17 cellular contexts compared by ENCODE assay signal in the genomic region with DNA sequence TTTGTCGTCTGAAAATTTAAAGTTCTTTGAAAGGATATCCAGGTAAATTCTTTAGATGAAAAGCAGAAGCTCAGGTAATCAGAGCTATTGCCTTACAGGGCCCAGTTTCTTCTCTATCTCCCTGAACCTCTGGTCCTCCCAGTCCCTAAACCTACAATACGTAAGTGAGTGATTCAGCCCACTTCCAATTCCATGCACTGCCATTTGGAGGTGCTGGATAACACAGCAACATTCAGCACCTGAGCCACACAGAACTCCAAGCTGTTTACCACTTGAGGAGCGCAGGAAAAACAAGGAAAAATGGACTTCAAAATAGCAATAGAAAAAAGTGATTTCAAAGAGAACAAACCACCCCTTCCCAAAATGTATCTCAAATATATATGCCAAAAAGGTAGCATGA.
DNase-seq lines count a peak whose midpoint lies in the region; ATAC-seq and TF ChIP-seq lines count a peak whose summit lies in the region.
"Had no signal": no experiment of that assay in that cellular context is flagged by ENCODE, and none has a peak within 500 bp of the region (broad histone marks: within the 10 kb centered on the region; RNA-seq: fewer than 3 reads in every experiment).

No MANE protein-coding gene starts in this region.

- no peaks in the 10 kb centered on the region for H3K79me1 ChIP-seq in mesenchymal stem cell (replicated peaks; ENCODE audit: low read length, poor library complexity, severe bottlenecking)

- H2AFZ ChIP-seq in mesenchymal stem cell (ENCODE audit: low read depth, low read length), result no peak overlapping the region

- no peaks in the 10 kb centered on the region for H3K27me3 Mint-ChIP-seq in WTC11 (ENCODE audit: low read depth)
- H3K27me3 Mint-ChIP-seq in activated naive CD4-positive, alpha-beta T cell treated with anti-CD3 and anti-CD28 coated beads for 36 hours (ENCODE audit: low read depth), result peaks cover 5% of the 10 kb centered on the region
- no peaks in the 10 kb centered on the region for H3K27me3 Mint-ChIP-seq in activated T-cell treated with anti-CD3 and anti-CD28 coated beads, Interleukin-2, amount 50 U/mL, for 24 hours

- H3K27ac Mint-ChIP-seq in WTC11, result no peak overlapping the region; the same call in 1 of the 2 replicates
- no peak overlapping the region for H3K27ac Mint-ChIP-seq in activated naive CD4-positive, alpha-beta T cell treated with anti-CD3 and anti-CD28 coated beads for 36 hours
- no peak overlapping the region for H3K27ac Mint-ChIP-seq in activated T-cell treated with anti-CD3 and anti-CD28 coated beads, Interleukin-2, amount 50 U/mL, for 24 hours

- H3K36me3 ChIP-seq in mesenchymal stem cell (ENCODE audit: control insufficient read depth in 1 of 2, insufficient read depth in 2 of 2, low read depth in 1 of 2, low read length in 2 of 2), result no peaks in the 10 kb centered on the region
- H3K36me3 ChIP-seq: SJSA1 had no signal

- no peak overlapping the region for H2BK120ac ChIP-seq in mesenchymal stem cell (ENCODE audit: low read depth, low read length)

- no peak for TF ChIP-seq EP300 in Ishikawa (IDR thresholded peaks at IDR 0.05; ENCODE audit: borderline replicate concordance)

- H3K9ac ChIP-seq in mesenchymal stem cell (ENCODE audit: low read length), result no peak overlapping the region

- no peaks in the 10 kb centered on the region for H3K9me3 ChIP-seq in mesenchymal stem cell (ENCODE audit: control insufficient read depth, low read length)
- H3K9me3 ChIP-seq: Caco-2, SJSA1 had no signal

- H3K4ac ChIP-seq in mesenchymal stem cell (ENCODE audit: low read depth in 1 of 2, low read length in 2 of 2), result no peak overlapping the region

- TF ChIP-seq RAD21 in Ishikawa (IDR thresholded peaks at IDR 0.05; ENCODE audit: low read depth), result peak; percentile 10; the same call in 1 of the 2 replicates

- 95% methylated on average over 2 of the region's 3 CpGs for WGBS in mesenchymal stem cell

- peak overlapping the region; percentile 50 for H4K91ac ChIP-seq in mesenchymal stem cell (ENCODE audit: low read length)

- no peak overlapping the region for H2BK5ac ChIP-seq in mesenchymal stem cell (ENCODE audit: low read depth, low read length, poor library complexity, severe bottlenecking)

- no peak overlapping the region for H3K4me3 ChIP-seq in mesenchymal stem cell (ENCODE audit: insufficient read depth in 1 of 2, low read depth in 1 of 2, low read length in 2 of 2)
- H3K4me3 ChIP-seq: SJSA1 had no signal

- H3K14ac ChIP-seq in mesenchymal stem cell (ENCODE audit: low read length in 2 of 2), result no peak overlapping the region

- no peak overlapping the region for H2BK12ac ChIP-seq in mesenchymal stem cell (ENCODE audit: low read length in 2 of 2)

- no peak overlapping the region for H2AK5ac ChIP-seq in mesenchymal stem cell (ENCODE audit: low read length, severe bottlenecking)

- H3K18ac ChIP-seq in mesenchymal stem cell (ENCODE audit: low read depth in 1 of 2, low read length in 2 of 2), result no peak overlapping the region

- H3K4me2 ChIP-seq in mesenchymal stem cell (ENCODE audit: low read length, poor library complexity, severe bottlenecking), result no peak overlapping the region

- intact Hi-C loops in activated naive CD4-positive, alpha-beta T cell treated with anti-CD3 and anti-CD28 coated beads for 36 hours (cut with micrococcal nuclease), result no loop called here

- no peak for TF ChIP-seq CTCF in WTC11 (IDR thresholded peaks at IDR 0.05)

- H3K4me3 Mint-ChIP-seq in WTC11, result no peak overlapping the region
- no peak overlapping the region for H3K4me3 Mint-ChIP-seq in activated naive CD4-positive, alpha-beta T cell treated with anti-CD3 and anti-CD28 coated beads for 36 hours
- H3K4me3 Mint-ChIP-seq in activated T-cell treated with anti-CD3 and anti-CD28 coated beads, Interleukin-2, amount 50 U/mL, for 24 hours, result no peak overlapping the region

- POLR2A ChIA-PET in WTC11 (lab: Charles Lee), result interaction anchor here (0.7 kb wide), 1 partner anchor 40 kb away, joined by 3 read pairs; no protein-coding TSS in a partner anchor

- H3K4me1 ChIP-seq in mesenchymal stem cell (ENCODE audit: control insufficient read depth, insufficient read depth, low read depth, low read length), result no peaks in the 10 kb centered on the region
- H3K4me1 ChIP-seq: Caco-2 had no signal

- no peak overlapping the region for H4K8ac ChIP-seq in mesenchymal stem cell (ENCODE audit: low read length)

- H3K27ac ChIP-seq in mesenchymal stem cell (ENCODE audit: low read length, poor library complexity, severe bottlenecking), result no peak overlapping the region
- H3K27ac ChIP-seq: RWPE1, SJSA1 had no signal

- no peak overlapping the region for H3K23ac ChIP-seq in mesenchymal stem cell (ENCODE audit: low read length in 2 of 2)

- peaks cover 6% of the 10 kb centered on the region for H3K36me3 Mint-ChIP-seq in WTC11
- no peaks in the 10 kb centered on the region for H3K36me3 Mint-ChIP-seq in activated naive CD4-positive, alpha-beta T cell treated with anti-CD3 and anti-CD28 coated beads for 36 hours (ENCODE audit: low read depth)
- H3K36me3 Mint-ChIP-seq in activated T-cell treated with anti-CD3 and anti-CD28 coated beads, Interleukin-2, amount 50 U/mL, for 24 hours (ENCODE audit: low read depth), result no peaks in the 10 kb centered on the region

- ATAC-seq in WTC11, result peak; percentile 97
- ATAC-seq in stimulated activated naive CD8-positive, alpha-beta T cell treated with anti-CD3 and anti-CD28 coated beads, Interleukin-15, Interleukin-2, amounts not matched to agents 100 U/mL and 50 U/mL, for 24 hours, result no peak

- no peaks in the 10 kb centered on the region for H3K27me3 ChIP-seq in mesenchymal stem cell (ENCODE audit: control insufficient read depth in 1 of 2, insufficient read depth in 1 of 2, low read length in 2 of 2)
- H3K27me3 ChIP-seq: SJSA1 had no signal

- no peak overlapping the region for H2BK15ac ChIP-seq in mesenchymal stem cell (ENCODE audit: low read depth, poor library complexity, severe bottlenecking)

- H3K4me1 Mint-ChIP-seq in WTC11, result 0 out of 2 replicates have a peak, but pooled peaks cover 2% of the 10 kb centered on the region
- H3K4me1 Mint-ChIP-seq in activated naive CD4-positive, alpha-beta T cell treated with anti-CD3 and anti-CD28 coated beads for 36 hours (ENCODE audit: low read depth), result no peaks in the 10 kb centered on the region
- no peaks in the 10 kb centered on the region for H3K4me1 Mint-ChIP-seq in activated T-cell treated with anti-CD3 and anti-CD28 coated beads, Interleukin-2, amount 50 U/mL, for 24 hours (ENCODE audit: low read depth)

- DNase-seq in NCI-H2227 (lab: John Stamatoyannopoulos, UW; ENCODE audit: unreplicated experiment) (peak; percentile 39), NCI-H2227 treated with DMSO at 0.1 percent for 48 hours (lab: John Stamatoyannopoulos, UW) (no peak), WTC11 (ENCODE audit: low spot score) (peak; percentile 26), mesenchymal stem cell (no peak)
- DNase-seq in activated naive CD4-positive, alpha-beta T cell treated with anti-CD3 and anti-CD28 coated beads for 36 hours, result no peak
- no peak for DNase-seq in stimulated activated naive CD8-positive, alpha-beta T cell treated with anti-CD3 and anti-CD28 coated beads, Interleukin-15, Interleukin-2, amounts not matched to agents 100 U/mL and 50 U/mL, for 24 hours
- DNase-seq in activated T-cell treated with anti-CD3 and anti-CD28 coated beads, Interleukin-2, amount 50 U/mL, for 24 hours, result no peak
- DNase-seq: Caco-2; DMS79 treated with DMSO at 0.1 percent for 48 hours; GDM1; NCI-H1436; NCI-H2081 treated with DMSO at 0.1 percent for 48 hours; NCI-H446; NK-92 treated with Interleukin-12 subunit alpha and Interleukin-12 subunit beta, amount 100 ng/mL, for 24 hours had no signal

- CTCF ChIA-PET in WTC11 (lab: Charles Lee), result interaction anchor here (0.8 to 1.8 kb wide), 4 partner anchors 35 to 56 kb away, joined by 3 to 11 read pairs (median 3); no protein-coding TSS in a partner anchor
- CTCF ChIA-PET in activated naive CD4-positive, alpha-beta T cell treated with anti-CD3 and anti-CD28 coated beads for 36 hours (lab: Charles Lee), result no interaction called here

- H3K9me3 Mint-ChIP-seq in WTC11, result peaks cover 8% of the 10 kb centered on the region
- H3K9me3 Mint-ChIP-seq in activated naive CD4-positive, alpha-beta T cell treated with anti-CD3 and anti-CD28 coated beads for 36 hours, result no peaks in the 10 kb centered on the region
- H3K9me3 Mint-ChIP-seq in activated T-cell treated with anti-CD3 and anti-CD28 coated beads, Interleukin-2, amount 50 U/mL, for 24 hours, result no peaks in the 10 kb centered on the region

TF ChIP-seq in Ishikawa, 13 proteins besides CTCF, POLR2A, EP300 and RAD21 (continues in another document):
- TF ChIP-seq EGR1 (IDR thresholded peaks at IDR 0.05) (no peak), TAF1 (IDR thresholded peaks at IDR 0.05; ENCODE audit: low read depth) (no peak), CEBPB (IDR thresholded peaks at IDR 0.05) (no peak), NFIC (IDR thresholded peaks at IDR 0.05) (no peak), YY1 (IDR thresholded peaks at IDR 0.05; ENCODE audit: low read depth) (no peak), TCF12 (IDR thresholded peaks at IDR 0.05; ENCODE audit: low read depth) (no peak)
- TF ChIP-seq, protein P1, sequence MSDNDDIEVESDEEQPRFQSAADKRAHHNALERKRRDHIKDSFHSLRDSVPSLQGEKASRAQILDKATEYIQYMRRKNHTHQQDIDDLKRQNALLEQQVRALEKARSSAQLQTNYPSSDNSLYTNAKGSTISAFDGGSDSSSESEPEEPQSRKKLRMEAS (IDR thresholded peaks at IDR 0.05), result no peak

TF ChIP-seq in WTC11, 78 proteins besides CTCF, POLR2A, EP300 and RAD21 (continues in another document):
- TF ChIP-seq HMGA2 (CRISPR knock-in tag; IDR thresholded peaks at IDR 0.05) (no peak), TEAD4 (CRISPR knock-in tag; IDR thresholded peaks at IDR 0.05) (no peak), CBFB (CRISPR knock-in tag; IDR thresholded peaks at IDR 0.05; ENCODE audit: low read depth) (no peak), KAT7 (CRISPR knock-in tag; IDR thresholded peaks at IDR 0.05; ENCODE audit: borderline replicate concordance) (no peak), CREB1 (CRISPR knock-in tag; IDR thresholded peaks at IDR 0.05) (no peak), SMAD4 (CRISPR knock-in tag; IDR thresholded peaks at IDR 0.05) (no peak)

Comparison
In these comparisons a context has a peak if more than half of its experiments do, and no peak if none do; other contexts are left out.
1. DNase-seq: peak in NCI-H2227 (single experiment) and WTC11 (single experiment); none in NCI-H2227 treated with DMSO at 0.1 percent for 48 hours (single experiment), mesenchymal stem cell (single experiment), activated naive CD4-positive, alpha-beta T cell treated with anti-CD3 and anti-CD28 coated beads for 36 hours (single experiment), stimulated activated naive CD8-positive, alpha-beta T cell treated with anti-CD3 and anti-CD28 coated beads, Interleukin-15, Interleukin-2, amounts not matched to agents 100 U/mL and 50 U/mL, for 24 hours (single experiment) and activated T-cell treated with anti-CD3 and anti-CD28 coated beads, Interleukin-2, amount 50 U/mL, for 24 hours (single experiment).